ENCODE assay signal across 2 cellular contexts in genomic region chr1:16168622-16169021, GRCh38.
TF ChIP-seq lines count a peak whose summit lies in the region.

No MANE protein-coding gene starts in this region.

TF ChIP-seq in GM23338, 12 proteins besides CTCF, POLR2A, EP300 and RAD21:
- no peak for TF ChIP-seq EZH2 (IDR thresholded peaks at IDR 0.05; ENCODE audit: low read depth, unreplicated experiment)
- no peak for TF ChIP-seq STAT1 (IDR thresholded peaks at IDR 0.05; ENCODE audit: unreplicated experiment)
- TF ChIP-seq CREB1 (CRISPR knock-in tag; IDR thresholded peaks at IDR 0.05; ENCODE audit: low read depth): no peak
- TF ChIP-seq NANOG (IDR thresholded peaks at IDR 0.05; ENCODE audit: borderline replicate concordance): no peak
- no peak for TF ChIP-seq ZNF331 (CRISPR knock-in tag; IDR thresholded peaks at IDR 0.05; ENCODE audit: low read depth)
- no peak for TF ChIP-seq POLR2AphosphoS5 (IDR thresholded peaks at IDR 0.05; ENCODE audit: low read depth)
- no peak for TF ChIP-seq ETS1 (IDR thresholded peaks at IDR 0.05)
- no peak for TF ChIP-seq ZNF114 (CRISPR knock-in tag; IDR thresholded peaks at IDR 0.05)
- TF ChIP-seq EZH2phosphoT487 (IDR thresholded peaks at IDR 0.05; ENCODE audit: unreplicated experiment): no peak
- no peak for TF ChIP-seq ZNF462 (CRISPR knock-in tag; IDR thresholded peaks at IDR 0.05)
- no peak for TF ChIP-seq JUNB (IDR thresholded peaks at IDR 0.05; ENCODE audit: unreplicated experiment)
- TF ChIP-seq REST (IDR thresholded peaks at IDR 0.05; ENCODE audit: unreplicated experiment): no peak
TF ChIP-seq in GM23338: peak in this region for 0.

TF ChIP-seq in K562, 482 proteins besides CTCF, POLR2A, EP300 and RAD21:
- TF ChIP-seq MAX (CRISPR knock-in tag; IDR thresholded peaks at IDR 0.05): peak; percentile 18; the same call in 1 of the 2 replicates
- TF ChIP-seq CBFA2T3 (IDR thresholded peaks at IDR 0.05): no peak
- TF ChIP-seq ZFP36 (IDR thresholded peaks at IDR 0.05; ENCODE audit: low read depth, low read length, partially characterized antibody): peak; percentile 71
